Comparison of ENCODE assay signal across 1 cellular context in the genomic region with DNA sequence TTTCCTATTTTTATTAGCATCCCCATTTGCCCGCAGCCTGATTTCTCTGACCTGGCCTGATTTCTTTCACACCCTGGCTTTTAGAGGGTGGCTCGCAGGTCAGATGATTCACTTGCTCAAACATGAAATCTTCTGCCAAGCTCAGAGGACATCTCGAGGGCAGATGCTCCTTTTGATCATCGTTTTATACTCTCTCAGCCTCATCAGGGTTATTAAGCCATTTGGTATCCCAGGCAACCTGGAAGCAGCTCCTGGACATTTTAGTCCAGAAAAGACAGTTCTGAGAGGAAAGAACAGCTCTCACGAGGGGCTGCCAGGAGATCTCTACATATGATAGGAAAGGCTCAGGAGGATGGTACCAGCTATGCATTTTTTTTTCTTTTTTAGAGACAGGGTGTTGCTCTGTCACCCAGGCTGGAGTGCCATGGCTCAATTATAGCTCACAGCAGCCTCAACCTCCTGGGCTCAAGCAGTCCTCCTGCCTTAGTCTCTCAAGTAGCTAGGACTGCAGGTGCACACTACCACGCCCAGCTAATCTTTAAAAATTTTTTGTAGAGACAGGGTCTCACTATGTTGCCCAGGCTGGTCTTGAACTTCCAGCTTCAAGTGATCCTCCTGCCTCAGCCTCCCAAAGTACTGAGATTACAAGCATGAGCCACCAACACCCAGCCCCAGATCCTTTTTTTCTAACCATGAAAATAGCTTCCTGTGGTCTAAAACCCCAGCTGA.
TF ChIP-seq lines count a peak whose summit lies in the region.

No MANE protein-coding gene starts in this region.

TF ChIP-seq in HEK293T, 16 proteins besides CTCF, POLR2A, EP300 and RAD21 (continued from another document):
- TF ChIP-seq, protein P1, sequence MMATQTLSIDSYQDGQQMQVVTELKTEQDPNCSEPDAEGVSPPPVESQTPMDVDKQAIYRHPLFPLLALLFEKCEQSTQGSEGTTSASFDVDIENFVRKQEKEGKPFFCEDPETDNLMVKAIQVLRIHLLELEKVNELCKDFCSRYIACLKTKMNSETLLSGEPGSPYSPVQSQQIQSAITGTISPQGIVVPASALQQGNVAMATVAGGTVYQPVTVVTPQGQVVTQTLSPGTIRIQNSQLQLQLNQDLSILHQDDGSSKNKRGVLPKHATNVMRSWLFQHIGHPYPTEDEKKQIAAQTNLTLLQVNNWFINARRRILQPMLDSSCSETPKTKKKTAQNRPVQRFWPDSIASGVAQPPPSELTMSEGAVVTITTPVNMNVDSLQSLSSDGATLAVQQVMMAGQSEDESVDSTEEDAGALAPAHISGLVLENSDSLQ (IDR thresholded peaks at IDR 0.05) = no peak
- TF ChIP-seq FOXM1 (IDR thresholded peaks at IDR 0.05; ENCODE audit: borderline replicate concordance) = no peak
